28 cellular contexts compared by ENCODE assay signal in the genomic region with DNA sequence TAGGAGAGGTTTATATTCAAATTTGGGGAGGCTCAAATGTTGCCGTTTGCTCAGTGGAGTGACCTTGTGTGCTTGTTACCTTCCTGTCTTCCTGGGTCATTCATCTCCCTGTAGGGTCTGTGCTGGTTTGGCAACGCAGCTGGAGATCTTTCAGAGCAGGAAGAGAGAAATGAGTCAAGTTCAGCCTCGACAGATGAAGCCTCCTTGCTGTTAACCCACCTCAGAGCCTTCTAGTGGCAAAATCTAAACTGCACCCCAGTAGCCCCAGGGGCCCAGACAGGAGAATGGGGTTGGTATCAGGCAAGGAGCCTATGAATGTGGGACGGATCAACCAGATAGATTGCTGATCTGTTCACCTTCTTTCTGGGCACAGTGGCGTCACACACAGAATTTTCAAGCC.
"Had no signal": no experiment of that assay in that cellular context is flagged by ENCODE, and none has a peak within 500 bp of the region (broad histone marks: within the 10 kb centered on the region; RNA-seq: fewer than 3 reads in every experiment).

No MANE protein-coding gene starts in this region.

- H3K36me3 ChIP-seq: esophagus squamous epithelium, gastrocnemius medialis, left ventricle myocardium inferior, ovary, right atrium auricular region, spleen, stomach, suprapubic skin, uterus had no signal

- H3K4me3 ChIP-seq: dorsolateral prefrontal cortex, esophagus squamous epithelium, gastrocnemius medialis, left ventricle myocardium inferior, ovary, psoas muscle, right atrium auricular region, spleen, stomach, suprapubic skin, uterus had no signal

- H3K4me1 ChIP-seq: esophagus squamous epithelium, gastrocnemius medialis, left ventricle myocardium inferior, psoas muscle, right atrium auricular region, spleen, stomach, suprapubic skin, uterus had no signal

- H3K4me1 Mint-ChIP-seq: natural killer cell had no signal

- H3K36me3 Mint-ChIP-seq: activated naive CD4-positive, alpha-beta T cell treated with anti-CD3 and anti-CD28 coated beads, Interleukin-2, amount 50 U/mL, for 24 hours; brain; natural killer cell; WTC11 had no signal

- H3K9me3 Mint-ChIP-seq: activated CD4-positive, alpha-beta memory T cell treated with anti-CD3 and anti-CD28 coated beads, Interleukin-2, amount 10 ng/mL, durations not matched to agents 7 days and 5 days; activated naive CD4-positive, alpha-beta T cell treated with anti-CD3 and anti-CD28 coated beads, Interleukin-2, amount 50 U/mL, for 24 hours; activated T-cell treated with anti-CD3 and anti-CD28 coated beads, Interleukin-2, amount 50 U/mL, for 24 hours; brain; effector memory CD8-positive, alpha-beta T cell; natural killer cell; T-helper 1 cell treated with Interleukin-12 subunit alpha and Interleukin-12 subunit beta and Interleukin-4 antibody, amounts not matched to agents 30 μg/mL and 1 μg/mL, for 36 hours; WTC11 had no signal

- H3K27ac Mint-ChIP-seq: activated CD4-positive, alpha-beta memory T cell treated with anti-CD3 and anti-CD28 coated beads, Interleukin-2, amount 10 ng/mL, durations not matched to agents 7 days and 5 days; activated naive CD4-positive, alpha-beta T cell treated with anti-CD3 and anti-CD28 coated beads, Interleukin-2, amount 50 U/mL, for 24 hours; activated T-cell treated with anti-CD3 and anti-CD28 coated beads, Interleukin-2, amount 50 U/mL, for 24 hours; brain; natural killer cell; T-helper 1 cell treated with Interleukin-12 subunit alpha and Interleukin-12 subunit beta and Interleukin-4 antibody, amounts not matched to agents 30 μg/mL and 1 μg/mL, for 36 hours; WTC11 had no signal

- ATAC-seq: effector memory CD8-positive, alpha-beta T cell; gastrocnemius medialis; natural killer cell; psoas muscle; WTC11 had no signal

- DNase-seq: activated CD4-positive, alpha-beta memory T cell treated with anti-CD3 and anti-CD28 coated beads, Interleukin-2, amount 10 ng/mL, durations not matched to agents 7 days and 5 days; activated CD8-positive, alpha-beta memory T cell treated with anti-CD3 and anti-CD28 coated beads, Interleukin-2, amount 50 U/mL, for 4 hours; activated effector memory CD4-positive, alpha-beta T cell treated with Interleukin-2 at 50 U/mL for 16 hours; activated T-cell treated with anti-CD3 and anti-CD28 coated beads, Interleukin-2, amount 50 U/mL, for 24 hours; aorta; central memory CD4-positive, alpha-beta T cell; dorsolateral prefrontal cortex; effector memory CD8-positive, alpha-beta T cell; esophagus squamous epithelium; gastrocnemius medialis; hypothalamus; left ventricle myocardium inferior; midbrain; natural killer cell; ovary; psoas muscle; spleen; stimulated activated CD4-positive, alpha-beta T cell treated with anti-CD3 and anti-CD28 coated beads, Interleukin-4, amount 100 ng/mL, for 24 hours; stomach; T1000; trophoblast cell; uterus had no signal

- H3K27me3 ChIP-seq: esophagus squamous epithelium, gastrocnemius medialis, ovary, right atrium auricular region, spleen, stomach, suprapubic skin, uterus had no signal

- H3K9me3 ChIP-seq: esophagus squamous epithelium, gastrocnemius medialis, left ventricle myocardium inferior, ovary, psoas muscle, right atrium auricular region, spleen, stomach, suprapubic skin, uterus had no signal

- H3K27me3 Mint-ChIP-seq: activated CD4-positive, alpha-beta memory T cell treated with anti-CD3 and anti-CD28 coated beads, Interleukin-2, amount 10 ng/mL, durations not matched to agents 7 days and 5 days; activated naive CD4-positive, alpha-beta T cell treated with anti-CD3 and anti-CD28 coated beads, Interleukin-2, amount 50 U/mL, for 24 hours; activated T-cell treated with anti-CD3 and anti-CD28 coated beads, Interleukin-2, amount 50 U/mL, for 24 hours; effector memory CD8-positive, alpha-beta T cell had no signal

- H3K4me3 Mint-ChIP-seq: activated CD4-positive, alpha-beta memory T cell treated with anti-CD3 and anti-CD28 coated beads, Interleukin-2, amount 10 ng/mL, durations not matched to agents 7 days and 5 days; activated naive CD4-positive, alpha-beta T cell treated with anti-CD3 and anti-CD28 coated beads, Interleukin-2, amount 50 U/mL, for 24 hours; activated T-cell treated with anti-CD3 and anti-CD28 coated beads, Interleukin-2, amount 50 U/mL, for 24 hours; brain; effector memory CD8-positive, alpha-beta T cell; natural killer cell; T-helper 1 cell treated with Interleukin-12 subunit alpha and Interleukin-12 subunit beta and Interleukin-4 antibody, amounts not matched to agents 30 μg/mL and 1 μg/mL, for 36 hours; WTC11 had no signal

- H3K27ac ChIP-seq: dorsolateral prefrontal cortex, esophagus squamous epithelium, gastrocnemius medialis, left ventricle myocardium inferior, ovary, psoas muscle, right atrium auricular region, spleen, stomach, suprapubic skin, uterus had no signal
